1 cellular context compared by ENCODE assay signal in the genomic region with DNA sequence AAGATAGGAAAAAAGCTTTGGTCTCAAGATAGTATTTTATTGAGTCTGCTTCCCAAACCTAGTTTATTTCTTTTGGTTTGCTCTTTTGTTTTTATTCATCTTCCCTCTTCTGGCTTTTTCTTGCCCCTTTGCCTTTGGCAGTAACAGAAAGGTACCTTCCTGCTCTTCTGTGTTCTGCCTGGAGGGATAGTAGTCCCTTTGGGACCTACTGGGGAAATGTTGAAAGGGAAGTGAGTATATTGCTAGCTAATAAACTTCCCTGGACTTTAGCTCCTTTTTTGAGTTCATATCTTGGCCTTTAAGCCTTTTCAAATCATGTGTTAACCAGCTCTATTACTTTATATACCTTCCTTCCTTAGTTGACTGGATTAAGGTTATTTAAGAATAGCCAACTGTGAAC.
TF ChIP-seq lines count a peak whose summit lies in the region.

No MANE protein-coding gene starts in this region.

TF ChIP-seq in SK-N-SH, 30 proteins besides CTCF, POLR2A, EP300 and RAD21 (continued from another document):
- TF ChIP-seq TAF1 (IDR thresholded peaks at IDR 0.05; ENCODE audit: borderline replicate concordance, low read depth, low read length) (no peak), RCOR1 (IDR thresholded peaks at IDR 0.05; ENCODE audit: low read length) (no peak), ELF1 (IDR thresholded peaks at IDR 0.05) (no peak), JUND (IDR thresholded peaks at IDR 0.05) (no peak), NFIC (IDR thresholded peaks at IDR 0.05; ENCODE audit: borderline replicate concordance) (no peak)
- TF ChIP-seq, protein P1, sequence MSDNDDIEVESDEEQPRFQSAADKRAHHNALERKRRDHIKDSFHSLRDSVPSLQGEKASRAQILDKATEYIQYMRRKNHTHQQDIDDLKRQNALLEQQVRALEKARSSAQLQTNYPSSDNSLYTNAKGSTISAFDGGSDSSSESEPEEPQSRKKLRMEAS (IDR thresholded peaks at IDR 0.05; ENCODE audit: low read depth), result no peak
- TF ChIP-seq, protein P2, sequence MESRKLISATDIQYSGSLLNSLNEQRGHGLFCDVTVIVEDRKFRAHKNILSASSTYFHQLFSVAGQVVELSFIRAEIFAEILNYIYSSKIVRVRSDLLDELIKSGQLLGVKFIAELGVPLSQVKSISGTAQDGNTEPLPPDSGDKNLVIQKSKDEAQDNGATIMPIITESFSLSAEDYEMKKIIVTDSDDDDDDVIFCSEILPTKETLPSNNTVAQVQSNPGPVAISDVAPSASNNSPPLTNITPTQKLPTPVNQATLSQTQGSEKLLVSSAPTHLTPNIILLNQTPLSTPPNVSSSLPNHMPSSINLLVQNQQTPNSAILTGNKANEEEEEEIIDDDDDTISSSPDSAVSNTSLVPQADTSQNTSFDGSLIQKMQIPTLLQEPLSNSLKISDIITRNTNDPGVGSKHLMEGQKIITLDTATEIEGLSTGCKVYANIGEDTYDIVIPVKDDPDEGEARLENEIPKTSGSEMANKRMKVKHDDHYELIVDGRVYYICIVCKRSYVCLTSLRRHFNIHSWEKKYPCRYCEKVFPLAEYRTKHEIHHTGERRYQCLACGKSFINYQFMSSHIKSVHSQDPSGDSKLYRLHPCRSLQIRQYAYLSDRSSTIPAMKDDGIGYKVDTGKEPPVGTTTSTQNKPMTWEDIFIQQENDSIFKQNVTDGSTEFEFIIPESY (IDR thresholded peaks at IDR 0.05; ENCODE audit: borderline replicate concordance, low read depth), result no peak
